Comparison of ENCODE assay signal across 3 cellular contexts in genomic region chr1:2652926-2653571, GRCh38. TPM values are rescaled to one million over a fixed set of nuclear protein-coding genes. Genes with fewer than 3 reads are reported as not detected.
"Had no signal": no experiment of that assay in that cellular context is flagged by ENCODE, and none has a peak within 500 bp of the region (broad histone marks: within the 10 kb centered on the region; RNA-seq: fewer than 3 reads in every experiment).

No MANE protein-coding gene starts in this region.

RNA-seq across cellular contexts. Expression of gene MMEL1, which starts 20.2 kb away (rescaled TPM):
- total RNA-seq: gastrocnemius medialis, left lobe of liver, smooth muscle cell had no signal
